ENCODE assay signal across 1 cellular context in genomic region chr19:44809856-44810554, GRCh38.
TF ChIP-seq lines count a peak whose summit lies in the region.

No MANE protein-coding gene starts in this region.

TF ChIP-seq in H1, 55 proteins besides CTCF, POLR2A, EP300 and RAD21:
- TF ChIP-seq RNF2 (IDR thresholded peaks at IDR 0.05; ENCODE audit: borderline replicate concordance, low read depth, low read length, missing control alignments, poor library complexity, severe bottlenecking) (no peak), SP2 (IDR thresholded peaks at IDR 0.05; ENCODE audit: low read length) (no peak), RBBP5 (IDR thresholded peaks at IDR 0.05; ENCODE audit: borderline replicate concordance, low read depth, low read length) (no peak), YY1 (IDR thresholded peaks at IDR 0.05; ENCODE audit: low read depth, low read length) (no peak), CBX5 (IDR thresholded peaks at IDR 0.05; ENCODE audit: low read depth, low read length) (no peak), TEAD4 (IDR thresholded peaks at IDR 0.05; ENCODE audit: low read depth, low read length) (no peak), CHD1 (IDR thresholded peaks at IDR 0.05; ENCODE audit: low read depth, low read length) (no peak), TCF12 (IDR thresholded peaks at IDR 0.05; ENCODE audit: low read depth, low read length) (no peak), CTBP2 (IDR thresholded peaks at IDR 0.05; ENCODE audit: borderline replicate concordance, insufficient read depth, insufficient read length, low read length) (no peak), JUN (IDR thresholded peaks at IDR 0.05; ENCODE audit: low read depth, low read length) (no peak), RFX5 (IDR thresholded peaks at IDR 0.05; ENCODE audit: borderline replicate concordance, low read depth, low read length) (no peak), GTF2F1 (IDR thresholded peaks at IDR 0.05; ENCODE audit: borderline replicate concordance, low read depth, low read length) (no peak), CREB1 (IDR thresholded peaks at IDR 0.05) (no peak), HDAC6 (IDR thresholded peaks at IDR 0.05; ENCODE audit: low read depth, low read length) (no peak), POLR2AphosphoS5 (IDR thresholded peaks at IDR 0.05; ENCODE audit: low read depth, low read length) (no peak), NANOG (IDR thresholded peaks at IDR 0.05; ENCODE audit: insufficient read depth, low read depth, low read length, poor library complexity, severe bottlenecking) (no peak), NRF1 (IDR thresholded peaks at IDR 0.05; ENCODE audit: low read depth, low read length) (no peak)
